In the genomic region with DNA sequence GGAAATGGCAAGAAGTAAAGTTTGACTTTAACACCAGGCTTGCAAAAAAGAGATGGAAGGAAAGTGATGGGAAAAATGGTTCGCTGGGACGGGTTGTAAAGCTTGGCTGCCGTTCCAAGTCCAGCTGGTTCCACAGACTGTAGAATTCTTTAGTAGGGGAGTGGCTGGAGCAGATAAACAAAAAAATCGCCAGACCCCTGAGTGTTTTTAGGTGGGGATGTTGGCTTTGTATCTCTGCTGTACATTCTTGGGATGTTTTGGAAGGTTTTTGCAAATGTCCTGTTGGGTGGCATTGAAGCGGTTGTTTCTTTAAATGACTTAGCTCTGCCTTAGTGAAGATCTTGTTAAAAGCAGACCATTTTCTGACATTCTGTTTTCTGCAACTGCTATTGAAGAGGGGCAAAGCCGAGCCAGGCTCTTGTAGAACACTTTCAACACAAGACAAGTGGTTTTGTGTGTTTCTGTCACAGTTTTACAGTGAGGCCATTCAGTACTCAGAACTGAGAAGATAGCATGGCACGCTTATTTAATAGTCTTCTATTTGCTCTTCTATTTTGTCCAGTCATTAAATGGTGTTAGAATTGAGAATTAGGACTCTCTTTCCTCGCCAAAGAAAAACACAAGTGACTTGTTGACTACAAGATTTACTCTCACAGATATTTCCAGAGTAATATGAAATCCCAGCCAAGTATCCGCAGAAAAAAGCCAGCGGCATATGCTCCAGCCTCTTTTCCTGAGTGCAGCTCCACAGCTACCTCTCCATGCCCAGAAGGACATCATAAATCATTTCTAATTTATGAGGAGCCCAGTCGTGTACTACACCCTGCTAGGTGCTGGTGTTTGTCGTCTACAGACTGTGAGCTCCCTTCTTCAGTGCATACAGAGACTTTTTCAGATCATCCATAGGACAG, we compare ENCODE assay signal across 11 cellular contexts.
DNase-seq lines count a peak whose midpoint lies in the region; ATAC-seq, FAIRE-seq and TF ChIP-seq lines count a peak whose summit lies in the region.
"Had no signal": no experiment of that assay in that cellular context is flagged by ENCODE, and none has a peak within 500 bp of the region (broad histone marks: within the 10 kb centered on the region; RNA-seq: fewer than 3 reads in every experiment).

No MANE protein-coding gene starts in this region.

- no peak for TF ChIP-seq CTCF in heart right ventricle (IDR thresholded peaks at IDR 0.05)
- no peak for TF ChIP-seq CTCF in psoas muscle (IDR thresholded peaks at IDR 0.05)
- no peak for TF ChIP-seq CTCF in body of pancreas (IDR thresholded peaks at IDR 0.05)

- no peaks in the 10 kb centered on the region for H3K27me3 ChIP-seq in SJSA1 (replicated peaks)
- no peaks in the 10 kb centered on the region for H3K27me3 ChIP-seq in heart right ventricle
- no peaks in the 10 kb centered on the region for H3K27me3 ChIP-seq in psoas muscle (ENCODE audit: insufficient read depth in 3 of 3, low read length in 2 of 3)
- no peaks in the 10 kb centered on the region for H3K27me3 ChIP-seq in body of pancreas

- 38 to 39% methylated on average over 12 of the region's 12 CpGs for WGBS in heart right ventricle, 2 donors
- 19 to 28% (median 22%) methylated on average over 12 of the region's 12 CpGs for WGBS in psoas muscle, 3 donors
- WGBS in body of pancreas, 2 donors: 56 to 63% methylated on average over 12 of the region's 12 CpGs

- peak in 6 of 8 donors; percentile 31 to 47 (median 44) for ATAC-seq in heart right ventricle
- ATAC-seq in psoas muscle: peak in 3 of 4 donors; percentile 45 to 75 (median 48)
- no peak for ATAC-seq in body of pancreas
- ATAC-seq in GM21390 (IDR thresholded peaks at IDR 0.05; ENCODE audit: unreplicated experiment): no peak

- no peaks in the 10 kb centered on the region for H3K36me3 ChIP-seq in SJSA1
- H3K36me3 ChIP-seq in heart right ventricle: no peaks in the 10 kb centered on the region
- H3K36me3 ChIP-seq in psoas muscle (ENCODE audit: insufficient read depth in 1 of 2, low read depth in 1 of 2): no peaks in the 10 kb centered on the region
- H3K36me3 ChIP-seq in body of pancreas (replicated peaks in 1 of 2; ENCODE audit: insufficient read depth in 1 of 2, low read depth in 2 of 2): no peaks in the 10 kb centered on the region

- FAIRE-seq in urothelium cell line (lab: Jason Lieb, UNC): no peak

- TF ChIP-seq POLR2A in body of pancreas (IDR thresholded peaks at IDR 0.05): no peak

- H3K9me3 ChIP-seq in SJSA1 (replicated peaks) (no peaks in the 10 kb centered on the region), heart right ventricle (no peaks in the 10 kb centered on the region), psoas muscle (no peaks in the 10 kb centered on the region), body of pancreas (no peaks in the 10 kb centered on the region)

- H3K4me3 ChIP-seq in SJSA1: no peak overlapping the region
- H3K4me3 ChIP-seq in heart right ventricle: peak overlapping the region in 4 of 10 donors; percentile 11 to 22 (median 16)
- H3K4me3 ChIP-seq in psoas muscle: peak overlapping the region; percentile 11
- no peak overlapping the region for H3K4me3 ChIP-seq in body of pancreas

- H3K27ac ChIP-seq in SJSA1: peak overlapping the region; percentile 92
- H3K27ac ChIP-seq in heart right ventricle: peak overlapping the region; percentile 31 to 85 (median 72)
- peak overlapping the region; percentile 50 for H3K27ac ChIP-seq in psoas muscle
- peak overlapping the region in 2 of 4 donors; percentile 82 to 84 for H3K27ac ChIP-seq in body of pancreas

- intact Hi-C loops in heart right ventricle (cut with DNase I) (loop anchor here in 2 of 10 donors (5.0 to 10.0 kb wide), 2 partner anchors 49 to 66 kb away; a partner anchor contains a TSS), psoas muscle (cut with DNase I) (loop anchor here in 1 of 2 donors (10.0 kb wide), 1 partner anchor 149 kb away; no protein-coding TSS in a partner anchor), body of pancreas (cut with DNase I) (no loop called here)

- DNase-seq in DMS153 (lab: John Stamatoyannopoulos, UW) (peak; percentile 64), SJSA1 (ENCODE audit: low read depth in 1 of 2, low spot score in 2 of 2) (peak; percentile 74 to 88), heart right ventricle (peak in 1 of 2 donors; percentile 35), psoas muscle (no peak), urothelium cell line (ENCODE audit: low spot score) (no peak), foreskin melanocyte (no peak), body of pancreas (no peak)
- DNase-seq: activated naive CD4-positive, alpha-beta T cell treated with anti-CD3 and anti-CD28 coated beads, Interleukin-2, amount 10 ng/mL, durations not matched to agents 7 days and 5 days; NCI-H1694 treated with DMSO at 0.1 percent for 48 hours; stimulated activated CD4-positive, alpha-beta T cell treated with anti-CD3 and anti-CD28 coated beads, Interleukin-2, amount 100 ng/mL, for 48 hours had no signal

- peaks cover 51% of the 10 kb centered on the region for H3K4me1 ChIP-seq in SJSA1 (replicated peaks)
- H3K4me1 ChIP-seq in heart right ventricle: peaks cover 21 to 96% (median 75%) of the 10 kb centered on the region in 9 donors
- H3K4me1 ChIP-seq in psoas muscle: peaks cover 34% of the 10 kb centered on the region
- peaks cover 52% of the 10 kb centered on the region for H3K4me1 ChIP-seq in body of pancreas

Comparison
In these comparisons a context has a peak if more than half of its experiments do, and no peak if none do; other contexts are left out.
1. DNase-seq: peak in DMS153 (single experiment) and SJSA1 (2 of 2); none in psoas muscle (0 of 2), urothelium cell line (single experiment), foreskin melanocyte (single experiment) and body of pancreas (0 of 4).
2. ATAC-seq: peak in heart right ventricle (6 of 8) and psoas muscle (3 of 4); none in body of pancreas (single experiment) and GM21390 (single experiment).